Comparison of ENCODE assay signal across 8 cellular contexts in the genomic region with DNA sequence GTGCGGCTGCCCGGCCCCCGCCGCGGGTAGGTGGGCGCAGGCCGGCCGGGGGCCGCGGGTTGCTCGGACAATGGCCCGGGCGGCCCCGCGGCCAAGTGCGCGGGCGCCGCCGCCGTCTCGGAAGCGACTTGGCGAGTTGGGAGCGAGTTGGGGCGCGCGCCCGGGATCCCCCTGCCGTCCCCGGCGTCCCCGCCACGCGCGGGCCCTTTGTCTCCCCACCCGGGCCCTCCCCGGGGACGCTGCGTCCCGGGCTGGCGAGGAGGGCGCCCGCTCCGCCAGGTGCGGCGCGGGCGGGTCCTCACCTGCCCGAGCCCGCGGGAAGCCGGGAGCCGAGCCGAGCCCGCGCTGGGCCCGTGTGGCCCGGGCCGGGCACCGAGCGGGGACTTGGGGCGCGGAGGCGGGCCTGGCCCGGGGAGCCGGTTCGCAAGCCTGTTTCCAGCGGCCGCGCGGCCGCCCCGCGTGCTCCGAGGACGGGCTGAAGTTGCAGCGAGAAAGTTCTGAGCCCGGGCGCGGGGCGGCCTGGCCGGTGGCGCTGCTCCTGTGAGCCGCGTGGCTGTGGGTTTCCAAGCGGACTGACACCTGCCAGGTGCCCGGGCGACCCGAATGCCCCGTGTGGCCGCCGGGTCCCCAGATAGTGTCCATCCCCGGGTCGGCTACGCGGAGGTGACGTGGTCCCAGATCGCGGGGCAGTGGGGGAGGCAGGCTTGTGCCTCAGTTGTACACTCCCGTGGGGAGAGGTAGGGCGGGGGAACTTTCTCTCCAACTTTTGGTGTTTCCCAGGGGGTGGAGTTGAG. TPM values are rescaled to one million over a fixed set of nuclear protein-coding genes. Genes with fewer than 3 reads are reported as not detected.
A peak's percentile ranks its signal among the peaks of the same experiment; 100 is the strongest.
DNase-seq lines count a peak whose midpoint lies in the region; ATAC-seq, FAIRE-seq and TF ChIP-seq lines count a peak whose summit lies in the region.

No MANE protein-coding gene starts in this region.

- FAIRE-seq in A549 (lab: Jason Lieb, UNC): no peak
- no peak for FAIRE-seq in pancreas (lab: Jason Lieb, UNC)

- no peaks in the 10 kb centered on the region for H3K9me3 Mint-ChIP-seq in activated CD8-positive, alpha-beta T cell treated with anti-CD3 and anti-CD28 coated beads, Interleukin-2, amount 10 ng/mL, durations not matched to agents 7 days and 5 days (ENCODE audit: insufficient read depth)

- intact Hi-C loops in pancreas (cut with DNase I): no loop called here

- peaks cover 37% of the 10 kb centered on the region for H3K4me1 ChIP-seq in A549
- peaks cover 0 to 27% (median 6%) of the 10 kb centered on the region in 3 donors for H3K4me1 ChIP-seq in pancreas

- ATAC-seq in A549: peak; percentile 4 to 37
- peak; percentile 50 for ATAC-seq in activated CD8-positive, alpha-beta T cell treated with anti-CD3 and anti-CD28 coated beads, Interleukin-2, amount 10 ng/mL, durations not matched to agents 7 days and 5 days
- peak; percentile 4 to 58 (median 28) for ATAC-seq in pancreas
- no peak for ATAC-seq in GM18502 (IDR thresholded peaks at IDR 0.05; ENCODE audit: poor library complexity, unreplicated experiment)

- H3K27me3 Mint-ChIP-seq in activated CD8-positive, alpha-beta T cell treated with anti-CD3 and anti-CD28 coated beads, Interleukin-2, amount 10 ng/mL, durations not matched to agents 7 days and 5 days (ENCODE audit: low read depth): no peaks in the 10 kb centered on the region

- H3K4me3 ChIP-seq in A549 (peak overlapping the region; percentile 91), foreskin fibroblast (ENCODE audit: low read depth in 1 of 2, low read length in 2 of 2) (peak overlapping the region; percentile 57 to 58), pancreas (peak overlapping the region; percentile 53 to 67 (median 60))

- CTCF ChIA-PET in A549 (lab: Yijun Ruan, JAX): interaction anchor here (0.6 to 6.9 kb wide), 11 partner anchors 9 to 70 kb away, joined by 3 to 75 read pairs (median 4); no protein-coding TSS in a partner anchor
- CTCF ChIA-PET in activated CD8-positive, alpha-beta T cell treated with anti-CD3 and anti-CD28 coated beads, Interleukin-2, amount 10 ng/mL, durations not matched to agents 7 days and 5 days (lab: Charles Lee): interaction anchor here (1.3 kb wide), 1 partner anchor 24 kb away, joined by 3 read pairs; no protein-coding TSS in a partner anchor

- DNase-seq in A549 (ENCODE audit: low read depth in 1 of 2, low spot score in 1 of 2) (no peak), foreskin fibroblast (peak in 1 of 2 donors; percentile 42), pancreas (peak in 4 of 6 donors; percentile 48 to 78 (median 63)), NCI-H1436 treated with DMSO at 0.1 percent for 48 hours (lab: John Stamatoyannopoulos, UW) (no peak), UCSD-AML1 (lab: John Stamatoyannopoulos, UW; ENCODE audit: unreplicated experiment) (no peak)
- DNase-seq in activated CD8-positive, alpha-beta T cell treated with anti-CD3 and anti-CD28 coated beads, Interleukin-2, amount 10 ng/mL, durations not matched to agents 7 days and 5 days: peak; percentile 33

- H3K9me3 ChIP-seq in A549: no peaks in the 10 kb centered on the region
- H3K9me3 ChIP-seq in pancreas: no peaks in the 10 kb centered on the region

- 0% methylated on average over 4 of the region's 102 CpGs for WGBS in A549 (ENCODE audit: missing lambda C conversion rate)
- WGBS in pancreas, 2 donors: 0 to 1% methylated on average over 69 to 102 of the region's 102 CpGs

- H3K27me3 ChIP-seq in pancreas: no peaks in the 10 kb centered on the region

- H3K4me2 ChIP-seq in A549: peak overlapping the region; percentile 94

- H3K27ac ChIP-seq in A549: peak overlapping the region; percentile 90 to 99
- H3K27ac ChIP-seq in pancreas: peak overlapping the region; percentile 31 to 78 (median 56)

- TF ChIP-seq CTCF in A549 (IDR thresholded peaks at IDR 0.05): no peak
- TF ChIP-seq CTCF in foreskin fibroblast (IDR thresholded peaks at IDR 0.05; ENCODE audit: low read depth, low read length): no peak
- no peak for TF ChIP-seq CTCF in pancreas (IDR thresholded peaks at IDR 0.05)

- H3K4me1 Mint-ChIP-seq in activated CD8-positive, alpha-beta T cell treated with anti-CD3 and anti-CD28 coated beads, Interleukin-2, amount 10 ng/mL, durations not matched to agents 7 days and 5 days (ENCODE audit: low read depth): peaks cover 53% of the 10 kb centered on the region

- H3K4me3 Mint-ChIP-seq in activated CD8-positive, alpha-beta T cell treated with anti-CD3 and anti-CD28 coated beads, Interleukin-2, amount 10 ng/mL, durations not matched to agents 7 days and 5 days: peak overlapping the region; percentile 91

- TF ChIP-seq POLR2A in A549 (IDR thresholded peaks at IDR 0.05; ENCODE audit: low read length) (no peak), GM19099 (IDR thresholded peaks at IDR 0.05; ENCODE audit: extremely low read depth, insufficient read length, low read depth) (peak; percentile 6)

- peaks cover 10% of the 10 kb centered on the region for H3K36me3 Mint-ChIP-seq in activated CD8-positive, alpha-beta T cell treated with anti-CD3 and anti-CD28 coated beads, Interleukin-2, amount 10 ng/mL, durations not matched to agents 7 days and 5 days (ENCODE audit: low read depth)

- TF ChIP-seq RAD21 in A549 (conservative IDR thresholded peaks at IDR 0.05 in 1 of 2, IDR thresholded peaks at IDR 0.05 in 1 of 2): no peak

- TF ChIP-seq EP300 in A549 (IDR thresholded peaks at IDR 0.05): no peak

- H3K27ac Mint-ChIP-seq in activated CD8-positive, alpha-beta T cell treated with anti-CD3 and anti-CD28 coated beads, Interleukin-2, amount 10 ng/mL, durations not matched to agents 7 days and 5 days: peak overlapping the region; percentile 86

- no peaks in the 10 kb centered on the region for H3K36me3 ChIP-seq in pancreas

- POLR2A ChIA-PET in A549 (lab: Yijun Ruan, JAX): no interaction called here
- POLR2A ChIA-PET in activated CD8-positive, alpha-beta T cell treated with anti-CD3 and anti-CD28 coated beads, Interleukin-2, amount 10 ng/mL, durations not matched to agents 7 days and 5 days (lab: Charles Lee): interaction anchor here (0.7 kb wide), 1 partner anchor 626 kb away, joined by 3 read pairs; no protein-coding TSS in a partner anchor

TF ChIP-seq in A549, 52 proteins besides CTCF, POLR2A, EP300 and RAD21:
- TF ChIP-seq ZC3H11A (IDR thresholded peaks at IDR 0.05): no peak
- TF ChIP-seq JUN (IDR thresholded peaks at IDR 0.05): peak; percentile 23 to 55; a peak in 1 of 5 replicates
- TF ChIP-seq, protein P1, sequence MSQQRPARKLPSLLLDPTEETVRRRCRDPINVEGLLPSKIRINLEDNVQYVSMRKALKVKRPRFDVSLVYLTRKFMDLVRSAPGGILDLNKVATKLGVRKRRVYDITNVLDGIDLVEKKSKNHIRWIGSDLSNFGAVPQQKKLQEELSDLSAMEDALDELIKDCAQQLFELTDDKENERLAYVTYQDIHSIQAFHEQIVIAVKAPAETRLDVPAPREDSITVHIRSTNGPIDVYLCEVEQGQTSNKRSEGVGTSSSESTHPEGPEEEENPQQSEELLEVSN (IDR thresholded peaks at IDR 0.05; ENCODE audit: borderline replicate concordance, low read depth): peak; percentile 45; the same call in 1 of the 2 replicates
- peak; percentile 36; the same call in 1 of the 2 replicates for TF ChIP-seq MYC (IDR thresholded peaks at IDR 0.05; ENCODE audit: borderline replicate concordance, low read length)
- TF ChIP-seq NR3C1 (IDR thresholded peaks at IDR 0.05): no peak
- TF ChIP-seq, protein P2, sequence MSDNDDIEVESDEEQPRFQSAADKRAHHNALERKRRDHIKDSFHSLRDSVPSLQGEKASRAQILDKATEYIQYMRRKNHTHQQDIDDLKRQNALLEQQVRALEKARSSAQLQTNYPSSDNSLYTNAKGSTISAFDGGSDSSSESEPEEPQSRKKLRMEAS (IDR thresholded peaks at IDR 0.05): peak; percentile 53; the same call in 1 of the 2 replicates
- 0 out of 2 replicates have a peak, but pooled peaks have one; percentile 21 for TF ChIP-seq HOXB5 (CRISPR knock-in tag; IDR thresholded peaks at IDR 0.05)

RNA-seq across cellular contexts. Expression of a gene that starts 0.6 kb away (rescaled TPM):
- 10.9 and 15.9 TPM in 2 replicates for polyA plus RNA-seq in A549 (2011; rRNA removed)
- polyA plus RNA-seq in A549 (2012; cell fraction: cytosol; rRNA removed): 23.6 and 30.4 TPM in 2 replicates
- 58.4 and 70.6 TPM in 2 replicates for polyA plus RNA-seq in A549 (2012; cell fraction: nucleus; rRNA removed)
- polyA plus RNA-seq in A549 (2017; fragmentation: RNase III; extraction: RNeasy Plus Mini Kit Qiagen cat#74134 plus additional on column Dnase treatment): 29.5 to 34.6 TPM (median 32.3 TPM) in 3 replicates
- 24.8 and 32.0 TPM in 2 replicates for polyA minus RNA-seq in A549 (2011; rRNA and poly(A)+ RNA removed)
- 10 to 100 TPM; 37.1 to 46.3 TPM for total RNA-seq in activated CD8-positive, alpha-beta T cell treated with anti-CD3 and anti-CD28 coated beads, Interleukin-2, amount 10 ng/mL, durations not matched to agents 7 days and 5 days
- 10 to 100 TPM; 27.4 to 50.6 (median 31.3) TPM for total RNA-seq in pancreas
- polyA plus RNA-seq in pancreas: 10 to 100 TPM; 43.7 to 62.8 TPM

RNA-seq across cellular contexts. Expression of a gene that starts 41.2 kb away (rescaled TPM):
- polyA plus RNA-seq in A549 (2011; rRNA removed) (29.4 and 30.6 TPM in 2 replicates), A549 (2017; fragmentation: RNase III; extraction: RNeasy Plus Mini Kit Qiagen cat#74134 plus additional on column Dnase treatment) (43.8 to 47.8 TPM (median 44.0 TPM) in 3 replicates), pancreas (10 to 100 TPM; 19.0 to 20.3 TPM)
- polyA plus RNA-seq in A549 (2012; cell fraction: cytosol; rRNA removed): 55.0 and 69.8 TPM in 2 replicates
- polyA plus RNA-seq in A549 (2012; cell fraction: nucleus; rRNA removed): 45.5 and 58.2 TPM in 2 replicates
- 34.8 and 37.4 TPM in 2 replicates for polyA minus RNA-seq in A549 (2011; rRNA and poly(A)+ RNA removed)
- total RNA-seq in activated CD8-positive, alpha-beta T cell treated with anti-CD3 and anti-CD28 coated beads, Interleukin-2, amount 10 ng/mL, durations not matched to agents 7 days and 5 days: 10 to 100 TPM; 29.2 to 30.0 TPM
- total RNA-seq in pancreas: 10 to 100 TPM; 12.4 to 19.9 (median 16.6) TPM

Comparison
In these comparisons a context has a peak if more than half of its experiments do, and no peak if none do; other contexts are left out.
1. DNase-seq: peak in activated CD8-positive, alpha-beta T cell treated with anti-CD3 and anti-CD28 coated beads, Interleukin-2, amount 10 ng/mL, durations not matched to agents 7 days and 5 days (single experiment) and pancreas (4 of 6); none in A549 (0 of 2), NCI-H1436 treated with DMSO at 0.1 percent for 48 hours (single experiment) and UCSD-AML1 (single experiment).
2. Peak in every context shown above with its lines, with median percentiles within 50 percentile points of each other: H3K4me3 ChIP-seq.